19 cellular contexts compared by ENCODE assay signal in genomic region chr15:73915085-73915484, GRCh38. TPM values are rescaled to one million over a fixed set of nuclear protein-coding genes. Genes with fewer than 3 reads are reported as not detected.
DNase-seq lines count a peak whose midpoint lies in the region; ATAC-seq and TF ChIP-seq lines count a peak whose summit lies in the region.
"Had no signal": no experiment of that assay in that cellular context is flagged by ENCODE, and none has a peak within 500 bp of the region (broad histone marks: within the 10 kb centered on the region; RNA-seq: fewer than 3 reads in every experiment).

No MANE protein-coding gene starts in this region.

- no peak overlapping the region for H3K9ac ChIP-seq in SK-N-SH
- no peak overlapping the region for H3K9ac ChIP-seq in IMR-90 (ENCODE audit: low read depth, low read length)
- H3K9ac ChIP-seq in PC-3 (ENCODE audit: low read length), result no peak overlapping the region
- no peak overlapping the region for H3K9ac ChIP-seq in trophoblast cell (ENCODE audit: low read length)
- H3K9ac ChIP-seq: BLaER1 had no signal

- H2AK5ac ChIP-seq in IMR-90 (ENCODE audit: low read depth, low read length) (no peak overlapping the region), trophoblast cell (ENCODE audit: low read length) (no peak overlapping the region)

- no peak overlapping the region for H3K56ac ChIP-seq in IMR-90 (ENCODE audit: extremely low read depth, insufficient read depth, low read length)

- no peak overlapping the region for H3K4ac ChIP-seq in IMR-90 (ENCODE audit: low read depth, low read length)
- no peak overlapping the region for H3K4ac ChIP-seq in trophoblast cell (ENCODE audit: low read depth, low read length)

- H3K23ac ChIP-seq in IMR-90 (ENCODE audit: low read depth, low read length) (no peak overlapping the region), trophoblast cell (ENCODE audit: low read length) (no peak overlapping the region)

- POLR2A ChIA-PET in SK-N-SH (lab: Yijun Ruan, JAX) (no interaction called here), IMR-90 (lab: Charles Lee; ENCODE audit: unreplicated experiment) (no interaction called here), PC-3 (lab: Charles Lee; ENCODE audit: unreplicated experiment) (no interaction called here)

- TF ChIP-seq RAD21 in SK-N-SH (IDR thresholded peaks at IDR 0.05; ENCODE audit: low read length) (no peak), IMR-90 (IDR thresholded peaks at IDR 0.05; ENCODE audit: low read length) (no peak)

- H2BK120ac ChIP-seq in IMR-90 (ENCODE audit: low read depth, low read length), result no peak overlapping the region
- H2BK120ac ChIP-seq in trophoblast cell (ENCODE audit: insufficient read depth, low read length, poor library complexity), result no peak overlapping the region

- H3K14ac ChIP-seq in IMR-90 (replicated peaks; ENCODE audit: low read depth, low read length), result no peak overlapping the region
- no peak overlapping the region for H3K14ac ChIP-seq in trophoblast cell (ENCODE audit: low read length)

- no peak overlapping the region for H4K5ac ChIP-seq in IMR-90 (ENCODE audit: low read depth, low read length)

- ATAC-seq in SK-N-SH treated with all-trans-retinoic acid at 6 μM for 48 hours (no peak), IMR-90 (ENCODE audit: low read depth) (peak; percentile 65), PC-3 (peak; percentile 57), esophagus mucosa (no peak)
- ATAC-seq: HepG2 had no signal

- H4K8ac ChIP-seq in IMR-90 (ENCODE audit: low read depth in 2 of 2, low read length in 2 of 2) (no peak overlapping the region), trophoblast cell (ENCODE audit: low read depth, low read length) (no peak overlapping the region)

- no TSS peak for BruUV-seq in IMR-90 (replicated peaks; lab: Mats Ljungman, UMichigan)
- BruUV-seq in PC-3 (replicated peaks; lab: Mats Ljungman, UMichigan), result no TSS peak

- no peak overlapping the region for H2BK12ac ChIP-seq in trophoblast cell (ENCODE audit: low read length)

- no peak for TF ChIP-seq CTCF in SK-N-SH (IDR thresholded peaks at IDR 0.05)
- TF ChIP-seq CTCF in IMR-90 (conservative IDR thresholded peaks at IDR 0.05; ENCODE audit: low read depth, low read length), result no peak
- TF ChIP-seq CTCF in PC-3 (conservative IDR thresholded peaks at IDR 0.05; ENCODE audit: low read depth, low read length), result no peak
- TF ChIP-seq CTCF in foreskin fibroblast (IDR thresholded peaks at IDR 0.05; ENCODE audit: low read depth, low read length), result no peak

- H3K4me1 ChIP-seq in SK-N-SH (ENCODE audit: control insufficient read depth in 1 of 2, insufficient read depth in 2 of 2, low read depth in 1 of 2, low read length in 1 of 2) (peaks cover 0 to 9% of the 10 kb centered on the region in 2 experiments; a peak in 2 of 4 replicates), IMR-90 (ENCODE audit: control insufficient read depth, insufficient read depth, low read length) (peaks cover 3% of the 10 kb centered on the region; the same call in 1 of the 2 replicates), PC-3 (ENCODE audit: insufficient read depth, low read length) (peaks cover 59% of the 10 kb centered on the region), trophoblast cell (ENCODE audit: control insufficient read depth in 1 of 2, insufficient read depth in 2 of 2, low read length in 2 of 2) (no peaks in the 10 kb centered on the region)

- peaks cover 0 to 24% of the 10 kb centered on the region in 2 experiments for H3K36me3 ChIP-seq in SK-N-SH (replicated peaks in 1 of 2; ENCODE audit: control insufficient read depth in 1 of 2, insufficient read depth in 2 of 2, low read length in 1 of 2)
- H3K36me3 ChIP-seq in IMR-90 (ENCODE audit: control insufficient read depth, insufficient read depth, low read length), result peaks cover 8% of the 10 kb centered on the region
- H3K36me3 ChIP-seq in PC-3 (ENCODE audit: low read depth, low read length), result peaks cover 43% of the 10 kb centered on the region
- H3K36me3 ChIP-seq in trophoblast cell (ENCODE audit: control insufficient read depth in 1 of 2, insufficient read depth in 2 of 2, low read length in 2 of 2), result no peaks in the 10 kb centered on the region
- H3K36me3 ChIP-seq: BLaER1, HAP-1 had no signal

- no peaks in the 10 kb centered on the region for H3K27me3 ChIP-seq in SK-N-SH (ENCODE audit: insufficient read depth)
- no peaks in the 10 kb centered on the region for H3K27me3 ChIP-seq in IMR-90 (ENCODE audit: control insufficient read depth, insufficient read depth, low read length)
- no peaks in the 10 kb centered on the region for H3K27me3 ChIP-seq in PC-3 (ENCODE audit: low read length)
- no peaks in the 10 kb centered on the region for H3K27me3 ChIP-seq in trophoblast cell (ENCODE audit: insufficient read depth, low read length)
- H3K27me3 ChIP-seq: BLaER1 had no signal

- intact Hi-C loops in IMR-90 (cut with micrococcal nuclease) (no loop called here), PC-3 (cut with micrococcal nuclease) (loop anchor here (2.0 kb wide), 1 partner anchor 40 kb away; no protein-coding TSS in a partner anchor)

- in situ Hi-C loops in IMR-90 (cut with MboI; ENCODE audit: low sequenced_read_pairs), result no loop called here

- no peak overlapping the region for H4K12ac ChIP-seq in trophoblast cell (ENCODE audit: low read depth, low read length)

- H3K27ac ChIP-seq in SK-N-SH (ENCODE audit: low read depth in 2 of 2, low read length in 1 of 2) (no peak overlapping the region), IMR-90 (ENCODE audit: insufficient read depth, low read length) (no peak overlapping the region), PC-3 (ENCODE audit: low read length) (peak overlapping the region; percentile 58), trophoblast cell (ENCODE audit: low read depth, low read length) (no peak overlapping the region)
- H3K27ac ChIP-seq: BLaER1 had no signal

- H3K4me3 ChIP-seq in SK-N-SH (ENCODE audit: low read depth in 2 of 2, low read length in 1 of 2) (no peak overlapping the region), IMR-90 (ENCODE audit: insufficient read depth, low read depth, low read length) (no peak overlapping the region), PC-3 (ENCODE audit: low read length) (no peak overlapping the region), foreskin fibroblast (ENCODE audit: low read depth in 1 of 2, low read length in 2 of 2) (no peak overlapping the region), trophoblast cell (ENCODE audit: low read depth, low read length) (no peak overlapping the region)
- H3K4me3 ChIP-seq: BLaER1, HAP-1 had no signal

- dilution Hi-C loops in IMR-90 (cut with HindIII; ENCODE audit: low sequenced_read_pairs, unreplicated experiment), result no loop called here

- TF ChIP-seq EP300 in SK-N-SH (IDR thresholded peaks at IDR 0.05; ENCODE audit: borderline replicate concordance in 1 of 2, low read depth in 1 of 2, low read length in 1 of 2), result no peak

- TF ChIP-seq POLR2A in IMR-90 (IDR thresholded peaks at IDR 0.05; ENCODE audit: low read depth, low read length), result no peak

- CTCF ChIA-PET in SK-N-SH (lab: Yijun Ruan, JAX), result interaction anchor here (1.1 to 1.6 kb wide), 2 partner anchors 13 to 279 kb away, joined by 3 to 4 read pairs; no protein-coding TSS in a partner anchor
- CTCF ChIA-PET in IMR-90 (lab: Yijun Ruan, JAX), result interaction anchor here (0.7 kb wide), 1 partner anchor 57 kb away, joined by 5 read pairs; no protein-coding TSS in a partner anchor
- CTCF ChIA-PET in PC-3 (lab: Charles Lee), result interaction anchor here (0.6 kb wide), 1 partner anchor 209 kb away, joined by 4 read pairs; no protein-coding TSS in a partner anchor

- H3K18ac ChIP-seq in IMR-90 (ENCODE audit: low read depth, low read length) (no peak overlapping the region), trophoblast cell (ENCODE audit: low read length) (no peak overlapping the region)

- H3F3A ChIP-seq in SK-N-SH (replicated peaks; ENCODE audit: insufficient read depth) (peaks cover 6% of the 10 kb centered on the region), PC-3 (ENCODE audit: low read length, unreplicated experiment) (peaks cover 8% of the 10 kb centered on the region)

- H4K20me1 ChIP-seq in SK-N-SH (ENCODE audit: insufficient read depth) (no peaks in the 10 kb centered on the region), IMR-90 (ENCODE audit: insufficient read depth, low read length) (no peaks in the 10 kb centered on the region), PC-3 (ENCODE audit: low read length) (no peaks in the 10 kb centered on the region)
- H4K20me1 ChIP-seq: BLaER1 had no signal

- DNase-seq in SK-N-SH, result no peak
- DNase-seq in IMR-90, result peak; percentile 43
- DNase-seq in PC-3, result peak; percentile 92
- peak; percentile 43 to 77 for DNase-seq in foreskin fibroblast
- DNase-seq in NCI-H1436 treated with DMSO at 0.1 percent for 48 hours (lab: John Stamatoyannopoulos, UW), result no peak
- no peak for DNase-seq in trophoblast cell
- DNase-seq: 8988T; CD8-positive, alpha-beta memory T cell; DMS79; MM.1S; NCI-H1092 treated with DMSO at 0.1 percent for 48 hours; NCI-H187; NCI-H345; NCI-H748 treated with DMSO at 0.1 percent for 48 hours had no signal

- no peak overlapping the region for H2BK15ac ChIP-seq in IMR-90 (ENCODE audit: low read depth, low read length)

- H3K4me2 ChIP-seq in SK-N-SH (no peak overlapping the region), IMR-90 (ENCODE audit: low read depth, low read length) (no peak overlapping the region), PC-3 (ENCODE audit: low read length) (peak overlapping the region; percentile 28; the same call in 1 of the 2 replicates), trophoblast cell (ENCODE audit: low read length) (no peak overlapping the region)

- no peak overlapping the region for H4K91ac ChIP-seq in IMR-90 (ENCODE audit: insufficient read depth, low read depth, low read length)
- no peak overlapping the region for H4K91ac ChIP-seq in trophoblast cell (ENCODE audit: low read depth, low read length)

- H3K79me1 ChIP-seq in IMR-90 (ENCODE audit: low read depth in 1 of 2, low read length in 2 of 2), result peaks cover 10 to 16% of the 10 kb centered on the region in 2 experiments
- no peaks in the 10 kb centered on the region for H3K79me1 ChIP-seq in trophoblast cell (ENCODE audit: low read length)

- H3K9me3 ChIP-seq in SK-N-SH, result no peaks in the 10 kb centered on the region
- H3K9me3 ChIP-seq in IMR-90 (ENCODE audit: control insufficient read depth, insufficient read depth, low read length), result peaks cover 5% of the 10 kb centered on the region
- H3K9me3 ChIP-seq in PC-3 (ENCODE audit: low read length), result no peaks in the 10 kb centered on the region
- H3K9me3 ChIP-seq in trophoblast cell (ENCODE audit: insufficient read depth, low read depth, low read length), result peaks cover 2% of the 10 kb centered on the region

- H3K9me2 ChIP-seq in SK-N-SH (no peaks in the 10 kb centered on the region), PC-3 (replicated peaks; ENCODE audit: low read length) (no peaks in the 10 kb centered on the region)

- 57% methylated on average over 2 of the region's 2 CpGs for whole genome bisulfite sequencing in SK-N-SH (ENCODE audit: low lambda C conversion rate)
- WGBS in IMR-90 (ENCODE audit: extremely low coverage in 2 of 2, insufficient read length in 1 of 2), 2 experiments, result no CpG with 5 or more reads among the region's 2 CpGs
- WGBS in trophoblast cell (ENCODE audit: extremely low coverage, insufficient coverage, insufficient read length), result no CpG with 5 or more reads among the region's 2 CpGs

- H2AFZ ChIP-seq in SK-N-SH (ENCODE audit: low read depth) (no peak overlapping the region), IMR-90 (replicated peaks; ENCODE audit: low read length, poor library complexity) (no peak overlapping the region), PC-3 (ENCODE audit: low read length) (no peak overlapping the region), trophoblast cell (ENCODE audit: insufficient read depth, low read length, poor library complexity) (no peak overlapping the region)

- no peak overlapping the region for H2AK9ac ChIP-seq in IMR-90 (replicated peaks; ENCODE audit: low read depth, low read length, poor library complexity)

- H3K79me2 ChIP-seq in SK-N-SH (ENCODE audit: insufficient read depth) (peaks cover 4% of the 10 kb centered on the region), PC-3 (ENCODE audit: low read length) (peaks cover 28% of the 10 kb centered on the region), trophoblast cell (ENCODE audit: control insufficient read depth, insufficient read depth, low read length, poor library complexity) (no peaks in the 10 kb centered on the region)

- H3K9me1 ChIP-seq in IMR-90 (ENCODE audit: insufficient read depth, low read length), result no peaks in the 10 kb centered on the region; the same call in 1 of the 2 replicates

- H2BK20ac ChIP-seq in IMR-90 (ENCODE audit: low read depth, low read length), result no peak overlapping the region

- H2BK5ac ChIP-seq in IMR-90 (ENCODE audit: low read depth, low read length, poor library complexity, severe bottlenecking) (no peak overlapping the region), trophoblast cell (ENCODE audit: low read depth, low read length, poor library complexity) (no peak overlapping the region)

RNA-seq across cellular contexts. Expression of gene LOXL1, which starts 11.2 kb away (rescaled TPM):
- polyA plus RNA-seq in SK-N-SH (2012; rRNA removed) (37.5 and 50.3 TPM in 2 replicates), IMR-90 (2012; rRNA removed) (311 and 332 TPM in 2 replicates)
- polyA plus RNA-seq in SK-N-SH (2012; cell fraction: cytosol; rRNA removed), result 36.5 and 50.1 TPM in 2 replicates
- polyA plus RNA-seq in SK-N-SH (2012; cell fraction: nucleus; rRNA removed), result 52.4 and 60.2 TPM in 2 replicates
- total RNA-seq in IMR-90 (2012; rRNA removed) (146 and 148 TPM in 2 replicates), PC-3 (2014; rRNA removed) (224 and 249 TPM in 2 replicates), esophagus mucosa (5.8 TPM)
- polyA plus RNA-seq in IMR-90 (2012; cell fraction: cytosol; rRNA removed), result 118 and 403 TPM in 2 replicates
- polyA plus RNA-seq in IMR-90 (2012; cell fraction: nucleus; rRNA removed; ENCODE audit: low replicate concordance), result 211 and 331 TPM in 2 replicates
- polyA plus RNA-seq in trophoblast cell (2013), result 64.9 and 67.5 TPM in 2 replicates

RNA-seq across cellular contexts. Expression of gene TBC1D21, which starts 41.7 kb away (rescaled TPM):
- polyA plus RNA-seq in SK-N-SH (2012; rRNA removed) (not detected in 2 replicates), IMR-90 (2012; rRNA removed) (not detected in 2 replicates)
- not detected in 2 replicates for polyA plus RNA-seq in SK-N-SH (2012; cell fraction: cytosol; rRNA removed)
- not detected in 2 replicates for polyA plus RNA-seq in SK-N-SH (2012; cell fraction: nucleus; rRNA removed)
- total RNA-seq in IMR-90 (2012; rRNA removed) (not detected in 2 replicates), PC-3 (2014; rRNA removed) (not detected in 2 replicates), esophagus mucosa (not detected)
- not detected in 2 replicates for polyA plus RNA-seq in IMR-90 (2012; cell fraction: cytosol; rRNA removed)
- not detected in 2 replicates for polyA plus RNA-seq in IMR-90 (2012; cell fraction: nucleus; rRNA removed; ENCODE audit: low replicate concordance)
- polyA plus RNA-seq in trophoblast cell (2013), result not detected in 2 replicates
- total RNA-seq: CD8-positive, alpha-beta memory T cell; HepG2 had no signal
- polyA plus RNA-seq: CD8-positive, alpha-beta memory T cell; HepG2 had no signal

Comparison
In these comparisons a context has a peak if more than half of its experiments do, and no peak if none do; other contexts are left out.
1. ATAC-seq: peak in IMR-90 (single experiment) and PC-3 (single experiment); none in SK-N-SH treated with all-trans-retinoic acid at 6 μM for 48 hours (single experiment) and esophagus mucosa (single experiment).
2. DNase-seq: peak in IMR-90 (single experiment), PC-3 (single experiment) and foreskin fibroblast (2 of 2); none in SK-N-SH (single experiment), NCI-H1436 treated with DMSO at 0.1 percent for 48 hours (single experiment) and trophoblast cell (0 of 2).
3. RNA of gene LOXL1, which starts 11.2 kb away (total RNA-seq): 224 to 249 TPM in PC-3 and 146 to 148 TPM in IMR-90; 5.8 TPM in esophagus mucosa (single experiment); every median in the first group is over 10 times any median in the second.